In genomic region chr1:116367256-116367949, GRCh38 we compare ENCODE assay signal across 24 cellular contexts. TPM values are rescaled to one million over a fixed set of nuclear protein-coding genes. Genes with fewer than 3 reads are reported as not detected.
DNase-seq lines count a peak whose midpoint lies in the region; ATAC-seq and TF ChIP-seq lines count a peak whose summit lies in the region.
"Had no signal": no experiment of that assay in that cellular context is flagged by ENCODE, and none has a peak within 500 bp of the region (broad histone marks: within the 10 kb centered on the region; RNA-seq: fewer than 3 reads in every experiment).

No MANE protein-coding gene starts in this region.

- H2BK15ac ChIP-seq in neuronal stem cell (ENCODE audit: low read length): no peak overlapping the region

- no peak overlapping the region for H4K8ac ChIP-seq in neuronal stem cell (ENCODE audit: low read depth, low read length)

- H3K27me3 ChIP-seq in BLaER1 treated with 17β-estradiol and CSF1 and Interleukin-3, amounts not matched to agents 10 nM and 100 nM: 0 out of 22 replicates have a peak, but pooled peaks cover 0 to 3% (median 0%) of the 10 kb centered on the region in 11 experiments
- H3K27me3 ChIP-seq in psoas muscle (ENCODE audit: insufficient read depth in 3 of 3, low read length in 2 of 3) (no peaks in the 10 kb centered on the region), prostate gland (replicated peaks; ENCODE audit: insufficient read depth) (no peaks in the 10 kb centered on the region), neuronal stem cell (ENCODE audit: control insufficient read depth in 3 of 3, insufficient read depth in 3 of 3, low read depth in 1 of 3, low read length in 3 of 3) (peaks cover 0 to 20% (median 5%) of the 10 kb centered on the region in 3 experiments)
- H3K27me3 ChIP-seq: SJCRH30 had no signal

- no peaks in the 10 kb centered on the region for H4K20me1 ChIP-seq in BLaER1 treated with 17β-estradiol and CSF1 and Interleukin-3, amounts not matched to agents 10 nM and 100 nM

- no peak overlapping the region for H3K23ac ChIP-seq in neuronal stem cell (ENCODE audit: low read depth, low read length, poor library complexity)

- TF ChIP-seq CTCF in mucosa of descending colon (IDR thresholded peaks at IDR 0.05) (no peak), psoas muscle (IDR thresholded peaks at IDR 0.05) (no peak), prostate gland (IDR thresholded peaks at IDR 0.05) (no peak)

- intact Hi-C loops in mucosa of descending colon (cut with DNase I, micrococcal nuclease) (loop anchor here (10.0 kb wide), 2 partner anchors 117 to 127 kb away; no protein-coding TSS in a partner anchor), psoas muscle (cut with DNase I) (loop anchor here in 1 of 2 donors (5.0 kb wide), 1 partner anchor 200 kb away; no protein-coding TSS in a partner anchor), prostate gland (cut with DNase I) (no loop called here)

- no peak overlapping the region for H2AK5ac ChIP-seq in neuronal stem cell (ENCODE audit: low read depth, low read length)

- H3K4me1 Mint-ChIP-seq in IgD-negative memory B cell: no peaks in the 10 kb centered on the region
- H3K4me1 Mint-ChIP-seq in activated T-helper 17 cell treated with anti-CD3 and anti-CD28 coated beads, Interleukin-2, amount 50 U/mL, for 72 hours: peaks cover 21% of the 10 kb centered on the region

- peaks cover 18 to 25% (median 22%) of the 10 kb centered on the region in 10 experiments for H3K4me1 ChIP-seq in BLaER1 treated with 17β-estradiol and CSF1 and Interleukin-3, amounts not matched to agents 10 nM and 100 nM
- H3K4me1 ChIP-seq in mucosa of descending colon (ENCODE audit: low read depth): peaks cover 3% of the 10 kb centered on the region
- H3K4me1 ChIP-seq in psoas muscle: peaks cover 18% of the 10 kb centered on the region
- no peaks in the 10 kb centered on the region for H3K4me1 ChIP-seq in prostate gland (replicated peaks)
- peaks cover 0 to 4% of the 10 kb centered on the region in 2 donors for H3K4me1 ChIP-seq in neuronal stem cell (ENCODE audit: control insufficient read depth in 2 of 2, insufficient read depth in 1 of 2, low read depth in 1 of 2, low read length in 2 of 2)
- H3K4me1 ChIP-seq: SJCRH30 had no signal

- no peak overlapping the region for H2BK5ac ChIP-seq in neuronal stem cell (ENCODE audit: low read length)

- H3K36me3 ChIP-seq in BLaER1 treated with 17β-estradiol and CSF1 and Interleukin-3, amounts not matched to agents 10 nM and 100 nM: no peaks in the 10 kb centered on the region
- H3K36me3 ChIP-seq in mucosa of descending colon (ENCODE audit: low read depth) (no peaks in the 10 kb centered on the region), psoas muscle (ENCODE audit: insufficient read depth in 1 of 2, low read depth in 1 of 2) (no peaks in the 10 kb centered on the region), prostate gland (no peaks in the 10 kb centered on the region), neuronal stem cell (replicated peaks in 1 of 2; ENCODE audit: control insufficient read depth in 2 of 2, insufficient read depth in 2 of 2, low read length in 2 of 2) (no peaks in the 10 kb centered on the region)
- H3K36me3 ChIP-seq: SJCRH30 had no signal

- H3K27ac Mint-ChIP-seq in IgD-negative memory B cell: peak overlapping the region in 2 of 3 donors; percentile 52 to 85
- no peak overlapping the region for H3K27ac Mint-ChIP-seq in activated T-helper 17 cell treated with anti-CD3 and anti-CD28 coated beads, Interleukin-2, amount 50 U/mL, for 72 hours

- no peak overlapping the region for H3K4me3 ChIP-seq in BLaER1 treated with 17β-estradiol and CSF1 and Interleukin-3, amounts not matched to agents 10 nM and 100 nM
- H3K4me3 ChIP-seq in mucosa of descending colon (no peak overlapping the region), psoas muscle (no peak overlapping the region), prostate gland (no peak overlapping the region), neuronal stem cell (ENCODE audit: low read length in 2 of 2) (no peak overlapping the region)
- H3K4me3 ChIP-seq: A549, PC-9, SJCRH30 had no signal

- no peak overlapping the region for H3K9ac ChIP-seq in BLaER1 treated with 17β-estradiol and CSF1 and Interleukin-3, amounts not matched to agents 10 nM and 100 nM
- no peak overlapping the region for H3K9ac ChIP-seq in neuronal stem cell (ENCODE audit: low read depth, low read length, poor library complexity)

- H3K4me3 Mint-ChIP-seq in IgD-negative memory B cell: peak overlapping the region in 1 of 4 donors; percentile 62
- peak overlapping the region; percentile 3 for H3K4me3 Mint-ChIP-seq in activated T-helper 17 cell treated with anti-CD3 and anti-CD28 coated beads, Interleukin-2, amount 50 U/mL, for 72 hours

- no peak overlapping the region for H4K91ac ChIP-seq in neuronal stem cell (ENCODE audit: low read depth, low read length, poor library complexity)

- DNase-seq in mucosa of descending colon: no peak
- no peak for DNase-seq in psoas muscle
- no peak for DNase-seq in prostate gland (ENCODE audit: low spot score)
- no peak for DNase-seq in neuronal stem cell (ENCODE audit: low spot score)
- DNase-seq: AML-193, Calu3, DND-41, H7, KG1, NCI-H1105, NCI-H1436 treated with DMSO at 0.1 percent for 48 hours, NCI-H1930, NCI-H2107, NCI-H446 treated with DMSO at 0.1 percent for 48 hours, NCI-H526, PC-9, SJCRH30 had no signal

- no peaks in the 10 kb centered on the region for H3K9me3 ChIP-seq in BLaER1 treated with 17β-estradiol and CSF1 and Interleukin-3, amounts not matched to agents 10 nM and 100 nM (replicated peaks in 1 of 11)
- no peaks in the 10 kb centered on the region for H3K9me3 ChIP-seq in mucosa of descending colon
- no peaks in the 10 kb centered on the region for H3K9me3 ChIP-seq in psoas muscle
- H3K9me3 ChIP-seq in prostate gland: no peaks in the 10 kb centered on the region
- H3K9me3 ChIP-seq in neuronal stem cell (replicated peaks in 1 of 2; ENCODE audit: control insufficient read depth in 2 of 2, insufficient read depth in 1 of 2, low read depth in 1 of 2, low read length in 2 of 2): no peaks in the 10 kb centered on the region
- H3K9me3 ChIP-seq: A549, SJCRH30 had no signal

- no peak overlapping the region for H3K14ac ChIP-seq in neuronal stem cell (ENCODE audit: low read length)

- 94 to 96% (median 96%) methylated on average over 3 of the region's 3 CpGs for WGBS in psoas muscle, 3 donors
- WGBS in prostate gland: 94% methylated on average over 3 of the region's 3 CpGs
- no CpG with 5 or more reads among the region's 3 CpGs for WGBS in neuronal stem cell (ENCODE audit: extremely low coverage in 2 of 2, insufficient read length in 2 of 2, insufficient replicate concordance in 1 of 2), 2 donors

- TF ChIP-seq POLR2A in prostate gland (IDR thresholded peaks at IDR 0.05): no peak

- no peak overlapping the region for H2BK120ac ChIP-seq in neuronal stem cell (ENCODE audit: low read depth, low read length)

- H3K27ac ChIP-seq in BLaER1 treated with 17β-estradiol and CSF1 and Interleukin-3, amounts not matched to agents 10 nM and 100 nM: no peak overlapping the region
- H3K27ac ChIP-seq in psoas muscle: no peak overlapping the region
- no peak overlapping the region for H3K27ac ChIP-seq in prostate gland
- no peak overlapping the region for H3K27ac ChIP-seq in neuronal stem cell (replicated peaks; ENCODE audit: low read length)
- H3K27ac ChIP-seq: A549, C4-2B, PC-9, SJCRH30 had no signal

- H3K79me1 ChIP-seq in neuronal stem cell (ENCODE audit: low read depth, low read length): no peaks in the 10 kb centered on the region

- H3K27me3 Mint-ChIP-seq in IgD-negative memory B cell: peaks cover 4% of the 10 kb centered on the region
- H3K27me3 Mint-ChIP-seq in activated T-helper 17 cell treated with anti-CD3 and anti-CD28 coated beads, Interleukin-2, amount 50 U/mL, for 72 hours: no peaks in the 10 kb centered on the region

- H3K4me2 ChIP-seq in BLaER1 treated with 17β-estradiol and CSF1 and Interleukin-3, amounts not matched to agents 10 nM and 100 nM: peak overlapping the region; percentile 14 to 64 (median 43); a peak in 20 of 22 replicates
- H3K4me2 ChIP-seq in neuronal stem cell (ENCODE audit: insufficient read depth, low read length, poor library complexity, severe bottlenecking): no peak overlapping the region
- H3K4me2 ChIP-seq: A549, PC-9 had no signal

- no peaks in the 10 kb centered on the region for H3K36me3 Mint-ChIP-seq in IgD-negative memory B cell
- no peaks in the 10 kb centered on the region for H3K36me3 Mint-ChIP-seq in activated T-helper 17 cell treated with anti-CD3 and anti-CD28 coated beads, Interleukin-2, amount 50 U/mL, for 72 hours (ENCODE audit: low read depth)

- H3K18ac ChIP-seq in neuronal stem cell (ENCODE audit: low read length): no peak overlapping the region

- no peak overlapping the region for H2AFZ ChIP-seq in neuronal stem cell (ENCODE audit: low read length)
- H2AFZ ChIP-seq: PC-9 had no signal

- no peak for ATAC-seq in activated T-helper 17 cell treated with anti-CD3 and anti-CD28 coated beads, Interleukin-2, amount 50 U/mL, for 72 hours (replicated peaks)
- ATAC-seq in mucosa of descending colon (peak; percentile 24), psoas muscle (no peak)
- ATAC-seq: A549, Right ventricle myocardium inferior, SK-N-SH treated with all-trans-retinoic acid at 6 μM for 48 hours had no signal

- H3K9me3 Mint-ChIP-seq in IgD-negative memory B cell: no peaks in the 10 kb centered on the region
- no peaks in the 10 kb centered on the region for H3K9me3 Mint-ChIP-seq in activated T-helper 17 cell treated with anti-CD3 and anti-CD28 coated beads, Interleukin-2, amount 50 U/mL, for 72 hours

- no peak overlapping the region for H3K4ac ChIP-seq in neuronal stem cell (ENCODE audit: low read length)

- no peak overlapping the region for H2BK12ac ChIP-seq in neuronal stem cell (ENCODE audit: low read length)

RNA-seq across cellular contexts. Expression of gene ATP1A1, which starts 5.6 kb away (rescaled TPM):
- 29.9 TPM for polyA plus RNA-seq in IgD-negative memory B cell
- 100 to 1,000 TPM; 206 to 244 TPM for total RNA-seq in activated T-helper 17 cell treated with anti-CD3 and anti-CD28 coated beads, Interleukin-2, amount 50 U/mL, for 72 hours
- 1,000 to 10,000 TPM; 1,136 to 3,461 (median 1,634) TPM for total RNA-seq in mucosa of descending colon
- total RNA-seq in psoas muscle: 100 to 1,000 TPM in 2 of 4 donors, 10 to 100 TPM in 2; 66.1 to 342 (median 150) TPM
- polyA plus RNA-seq in psoas muscle: 100 to 1,000 TPM; 126 to 440 (median 309) TPM
- 100 to 1,000 TPM; 365 to 536 TPM for total RNA-seq in prostate gland
- polyA plus RNA-seq in neuronal stem cell (2013, experiment 1 of 2): 90.7 TPM
- polyA plus RNA-seq in neuronal stem cell (2013, experiment 2 of 2): 87.6 TPM
